ENCODE assay signal across 20 cellular contexts in genomic region chr6:164412566-164412965, GRCh38.
A peak's percentile ranks its signal among the peaks of the same experiment; 100 is the strongest.
DNase-seq lines count a peak whose midpoint lies in the region; ATAC-seq, FAIRE-seq and TF ChIP-seq lines count a peak whose summit lies in the region.
"Had no signal": no experiment of that assay in that cellular context is flagged by ENCODE, and none has a peak within 500 bp of the region (broad histone marks: within the 10 kb centered on the region; RNA-seq: fewer than 3 reads in every experiment).

No MANE protein-coding gene starts in this region.

- ATAC-seq in esophagus mucosa: peak; percentile 28
- ATAC-seq: A549; CD8-positive, alpha-beta T cell had no signal

- H3K4me2 ChIP-seq in keratinocyte (ENCODE audit: control insufficient read depth, extremely low read depth, insufficient read depth, low read depth, low read length): no peak overlapping the region
- H3K4me2 ChIP-seq: A549; BLaER1 treated with 17β-estradiol and CSF1 and Interleukin-3, amounts not matched to agents 10 nM and 100 nM had no signal

- H3K79me2 ChIP-seq in keratinocyte (ENCODE audit: control insufficient read depth, insufficient read depth, low read length): no peaks in the 10 kb centered on the region

- no peaks in the 10 kb centered on the region for H3K27me3 ChIP-seq in keratinocyte (ENCODE audit: control insufficient read depth, extremely low read depth, insufficient read depth, low read length)
- H3K27me3 ChIP-seq: BLaER1 treated with 17β-estradiol and CSF1 and Interleukin-3, amounts not matched to agents 10 nM and 100 nM had no signal

- TF ChIP-seq CTCF in RWPE1 (conservative IDR thresholded peaks at IDR 0.05; ENCODE audit: low read depth) (no peak), keratinocyte (optimal IDR thresholded peaks at IDR 0.05 in 1 of 3, IDR thresholded peaks at IDR 0.05 in 1 of 3, conservative IDR thresholded peaks at IDR 0.05 in 1 of 3; ENCODE audit: extremely low read depth in 1 of 3, insufficient read depth in 2 of 3, low read length in 3 of 3) (no peak)

- POLR2A ChIA-PET in RWPE1 (lab: Yijun Ruan, JAX; ENCODE audit: low non-redundant PET): no interaction called here

- dilution Hi-C loops in keratinocyte (cut with MboI; ENCODE audit: extremely low pct_ligation_motif_present, low sequenced_read_pairs): no loop called here

- H3K36me3 ChIP-seq in keratinocyte (ENCODE audit: control insufficient read depth in 2 of 2, extremely low read depth in 1 of 2, insufficient read depth in 2 of 2, low read length in 2 of 2): no peaks in the 10 kb centered on the region
- H3K36me3 ChIP-seq: BLaER1 treated with 17β-estradiol and CSF1 and Interleukin-3, amounts not matched to agents 10 nM and 100 nM had no signal

- H3K27ac ChIP-seq in RWPE1 (no peak overlapping the region), keratinocyte (ENCODE audit: control insufficient read depth, insufficient read depth, low read length) (no peak overlapping the region)
- H3K27ac ChIP-seq: 22Rv1; A549; BLaER1 treated with 17β-estradiol and CSF1 and Interleukin-3, amounts not matched to agents 10 nM and 100 nM; C4-2B had no signal

- H2AFZ ChIP-seq in keratinocyte (ENCODE audit: control insufficient read depth, low read length): no peak overlapping the region

- no peak overlapping the region for H3K9ac ChIP-seq in keratinocyte (ENCODE audit: control insufficient read depth, extremely low read depth, insufficient read depth, low read length)
- H3K9ac ChIP-seq: BLaER1 treated with 17β-estradiol and CSF1 and Interleukin-3, amounts not matched to agents 10 nM and 100 nM had no signal

- CTCF ChIA-PET in RWPE1 (lab: Yijun Ruan, JAX): no interaction called here

- no peaks in the 10 kb centered on the region for H3K9me1 ChIP-seq in keratinocyte (ENCODE audit: control insufficient read depth, extremely low read depth, insufficient read depth, low read length)

- no peaks in the 10 kb centered on the region for H3K9me3 ChIP-seq in keratinocyte (ENCODE audit: control insufficient read depth, low read depth, low read length)
- H3K9me3 ChIP-seq: A549; BLaER1 treated with 17β-estradiol and CSF1 and Interleukin-3, amounts not matched to agents 10 nM and 100 nM; Caco-2 had no signal

- peaks cover 7% of the 10 kb centered on the region for H3K4me1 ChIP-seq in keratinocyte (ENCODE audit: control insufficient read depth, extremely low read depth, insufficient read depth, low read length)
- H3K4me1 ChIP-seq: A549, Caco-2 had no signal

- FAIRE-seq in keratinocyte (lab: Jason Lieb, UNC) (no peak), frontal cortex (lab: Jason Lieb, UNC) (no peak)
- FAIRE-seq: A549, D721Med, G401.6, GM12891, GM19239 had no signal

- H4K20me1 ChIP-seq in keratinocyte (ENCODE audit: control insufficient read depth, extremely low read depth, insufficient read depth, low read length): no peaks in the 10 kb centered on the region
- H4K20me1 ChIP-seq: BLaER1 treated with 17β-estradiol and CSF1 and Interleukin-3, amounts not matched to agents 10 nM and 100 nM had no signal

- H3K4me3 ChIP-seq in keratinocyte (ENCODE audit: control insufficient read depth in 2 of 3, extremely low read depth in 1 of 3, insufficient read depth in 2 of 3, low read depth in 1 of 3, low read length in 3 of 3): no peak overlapping the region
- H3K4me3 ChIP-seq: A549; BLaER1 treated with 17β-estradiol and CSF1 and Interleukin-3, amounts not matched to agents 10 nM and 100 nM had no signal

- DNase-seq in RWPE1 (ENCODE audit: low spot score): peak; percentile 5
- peak; percentile 17 for DNase-seq in keratinocyte (ENCODE audit: low read depth, low spot score)
- DNase-seq in frontal cortex (ENCODE audit: low spot score in 2 of 2): no peak
- DNase-seq in activated T-cell treated with anti-CD3 and anti-CD28 coated beads for 4 hours: no peak
- DNase-seq: AML-193; Caco-2; Calu3; CD4-positive, alpha-beta T cell; CD8-positive, alpha-beta T cell; DMS79 treated with DMSO at 0.1 percent for 48 hours; GF-D8 had no signal

Comparison
In these comparisons a context has a peak if more than half of its experiments do, and no peak if none do; other contexts are left out.
1. DNase-seq: peak in RWPE1 (single experiment) and keratinocyte (single experiment); none in frontal cortex (0 of 2) and activated T-cell treated with anti-CD3 and anti-CD28 coated beads for 4 hours (single experiment).